ENCODE assay signal across 1 cellular context in the genomic region with DNA sequence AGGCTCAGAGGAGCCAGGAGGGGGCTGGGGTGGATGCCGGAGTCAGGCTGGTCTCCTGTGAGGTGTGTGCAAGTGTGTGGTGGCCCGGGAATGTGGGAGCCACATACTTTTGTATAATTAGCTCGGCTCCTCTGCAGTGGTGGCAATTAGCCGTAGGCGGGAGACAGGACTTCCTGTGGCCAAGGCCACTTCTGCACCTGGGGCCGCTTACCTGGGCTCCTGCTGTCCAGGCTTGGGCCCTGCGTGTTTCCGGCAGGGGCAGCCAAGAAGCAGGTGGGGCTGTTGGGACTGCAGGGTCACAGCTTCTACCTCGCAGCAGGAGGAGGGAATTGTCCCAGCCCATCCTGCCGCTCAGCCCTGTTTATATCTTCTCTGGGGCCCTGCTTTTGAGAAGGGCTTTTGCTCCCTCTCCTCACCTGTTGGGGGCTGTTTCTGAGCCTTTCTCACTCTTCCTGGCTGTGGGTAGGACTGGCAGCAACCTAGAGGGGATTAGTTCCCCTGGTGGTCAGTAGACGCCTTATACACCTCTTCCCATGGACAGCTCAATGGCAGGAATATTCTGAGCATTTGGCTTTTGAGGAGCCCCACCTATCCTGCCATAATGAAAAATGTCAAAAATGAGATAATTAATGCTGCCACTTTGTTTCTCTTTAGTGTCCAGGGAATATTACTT.
TF ChIP-seq lines count a peak whose summit lies in the region.

No MANE protein-coding gene starts in this region.

TF ChIP-seq in GM23338, 12 proteins besides CTCF, POLR2A, EP300 and RAD21 (continued from another document):
- TF ChIP-seq, protein P1, sequence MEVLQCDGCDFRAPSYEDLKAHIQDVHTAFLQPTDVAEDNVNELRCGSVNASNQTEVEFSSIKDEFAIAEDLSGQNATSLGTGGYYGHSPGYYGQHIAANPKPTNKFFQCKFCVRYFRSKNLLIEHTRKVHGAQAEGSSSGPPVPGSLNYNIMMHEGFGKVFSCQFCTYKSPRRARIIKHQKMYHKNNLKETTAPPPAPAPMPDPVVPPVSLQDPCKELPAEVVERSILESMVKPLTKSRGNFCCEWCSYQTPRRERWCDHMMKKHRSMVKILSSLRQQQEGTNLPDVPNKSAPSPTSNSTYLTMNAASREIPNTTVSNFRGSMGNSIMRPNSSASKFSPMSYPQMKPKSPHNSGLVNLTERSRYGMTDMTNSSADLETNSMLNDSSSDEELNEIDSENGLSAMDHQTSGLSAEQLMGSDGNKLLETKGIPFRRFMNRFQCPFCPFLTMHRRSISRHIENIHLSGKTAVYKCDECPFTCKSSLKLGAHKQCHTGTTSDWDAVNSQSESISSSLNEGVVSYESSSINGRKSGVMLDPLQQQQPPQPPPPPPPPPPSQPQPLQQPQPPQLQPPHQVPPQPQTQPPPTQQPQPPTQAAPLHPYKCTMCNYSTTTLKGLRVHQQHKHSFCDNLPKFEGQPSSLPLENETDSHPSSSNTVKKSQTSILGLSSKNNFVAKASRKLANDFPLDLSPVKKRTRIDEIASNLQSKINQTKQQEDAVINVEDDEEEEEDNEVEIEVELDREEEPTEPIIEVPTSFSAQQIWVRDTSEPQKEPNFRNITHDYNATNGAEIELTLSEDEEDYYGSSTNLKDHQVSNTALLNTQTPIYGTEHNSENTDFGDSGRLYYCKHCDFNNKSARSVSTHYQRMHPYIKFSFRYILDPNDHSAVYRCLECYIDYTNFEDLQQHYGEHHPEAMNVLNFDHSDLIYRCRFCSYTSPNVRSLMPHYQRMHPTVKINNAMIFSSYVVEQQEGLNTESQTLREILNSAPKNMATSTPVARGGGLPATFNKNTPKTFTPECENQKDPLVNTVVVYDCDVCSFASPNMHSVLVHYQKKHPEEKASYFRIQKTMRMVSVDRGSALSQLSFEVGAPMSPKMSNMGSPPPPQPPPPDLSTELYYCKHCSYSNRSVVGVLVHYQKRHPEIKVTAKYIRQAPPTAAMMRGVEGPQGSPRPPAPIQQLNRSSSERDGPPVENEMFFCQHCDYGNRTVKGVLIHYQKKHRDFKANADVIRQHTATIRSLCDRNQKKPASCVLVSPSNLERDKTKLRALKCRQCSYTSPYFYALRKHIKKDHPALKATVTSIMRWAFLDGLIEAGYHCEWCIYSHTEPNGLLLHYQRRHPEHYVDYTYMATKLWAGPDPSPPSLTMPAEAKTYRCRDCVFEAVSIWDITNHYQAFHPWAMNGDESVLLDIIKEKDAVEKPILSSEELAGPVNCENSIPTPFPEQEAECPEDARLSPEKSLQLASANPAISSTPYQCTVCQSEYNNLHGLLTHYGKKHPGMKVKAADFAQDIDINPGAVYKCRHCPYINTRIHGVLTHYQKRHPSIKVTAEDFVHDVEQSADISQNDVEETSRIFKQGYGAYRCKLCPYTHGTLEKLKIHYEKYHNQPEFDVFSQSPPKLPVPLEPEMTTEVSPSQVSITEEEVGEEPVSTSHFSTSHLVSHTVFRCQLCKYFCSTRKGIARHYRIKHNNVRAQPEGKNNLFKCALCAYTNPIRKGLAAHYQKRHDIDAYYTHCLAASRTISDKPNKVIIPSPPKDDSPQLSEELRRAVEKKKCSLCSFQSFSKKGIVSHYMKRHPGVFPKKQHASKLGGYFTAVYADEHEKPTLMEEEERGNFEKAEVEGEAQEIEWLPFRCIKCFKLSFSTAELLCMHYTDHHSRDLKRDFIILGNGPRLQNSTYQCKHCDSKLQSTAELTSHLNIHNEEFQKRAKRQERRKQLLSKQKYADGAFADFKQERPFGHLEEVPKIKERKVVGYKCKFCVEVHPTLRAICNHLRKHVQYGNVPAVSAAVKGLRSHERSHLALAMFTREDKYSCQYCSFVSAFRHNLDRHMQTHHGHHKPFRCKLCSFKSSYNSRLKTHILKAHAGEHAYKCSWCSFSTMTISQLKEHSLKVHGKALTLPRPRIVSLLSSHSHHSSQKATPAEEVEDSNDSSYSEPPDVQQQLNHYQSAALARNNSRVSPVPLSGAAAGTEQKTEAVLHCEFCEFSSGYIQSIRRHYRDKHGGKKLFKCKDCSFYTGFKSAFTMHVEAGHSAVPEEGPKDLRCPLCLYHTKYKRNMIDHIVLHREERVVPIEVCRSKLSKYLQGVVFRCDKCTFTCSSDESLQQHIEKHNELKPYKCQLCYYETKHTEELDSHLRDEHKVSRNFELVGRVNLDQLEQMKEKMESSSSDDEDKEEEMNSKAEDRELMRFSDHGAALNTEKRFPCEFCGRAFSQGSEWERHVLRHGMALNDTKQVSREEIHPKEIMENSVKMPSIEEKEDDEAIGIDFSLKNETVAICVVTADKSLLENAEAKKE (CRISPR knock-in tag; IDR thresholded peaks at IDR 0.05), result no peak
- TF ChIP-seq ETS1 (IDR thresholded peaks at IDR 0.05) (no peak), JUNB (IDR thresholded peaks at IDR 0.05; ENCODE audit: unreplicated experiment) (no peak)
